ENCODE assay signal across 20 cellular contexts in the genomic region with DNA sequence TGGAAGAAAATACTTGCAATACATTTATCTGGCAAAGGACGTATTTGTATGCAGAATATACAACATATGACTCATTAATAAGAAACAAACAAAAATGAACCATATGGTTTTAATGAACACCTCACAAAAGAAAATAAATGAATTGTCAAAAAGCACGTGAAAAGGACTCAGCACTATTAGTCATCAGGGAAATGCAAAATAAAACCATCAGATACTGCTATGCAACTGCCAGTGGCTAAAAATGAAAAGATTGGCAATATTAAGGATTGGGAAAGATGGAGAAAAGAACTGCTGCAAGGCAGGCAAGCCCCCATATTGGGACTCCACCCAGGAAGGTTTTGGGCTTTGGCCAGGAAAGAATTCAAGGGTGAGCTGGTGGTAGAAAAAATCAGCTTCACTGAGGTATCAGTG.
A peak's percentile ranks its signal among the peaks of the same experiment; 100 is the strongest.
DNase-seq lines count a peak whose midpoint lies in the region; FAIRE-seq and TF ChIP-seq lines count a peak whose summit lies in the region.
"Had no signal": no experiment of that assay in that cellular context is flagged by ENCODE, and none has a peak within 500 bp of the region (broad histone marks: within the 10 kb centered on the region; RNA-seq: fewer than 3 reads in every experiment).

No MANE protein-coding gene starts in this region.

- no peak overlapping the region for H3K4me3 ChIP-seq in bronchial epithelial cell (ENCODE audit: low read depth, low read length)
- H3K4me3 ChIP-seq in fibroblast of villous mesenchyme (ENCODE audit: low read depth, low read length): no peak overlapping the region
- H3K4me3 ChIP-seq in prostate gland: no peak overlapping the region
- H3K4me3 ChIP-seq: coronary artery, heart left ventricle, lower lobe of right lung, right lobe of liver, upper lobe of left lung had no signal

- WGBS in prostate gland: 45% methylated on average over 2 of the region's 2 CpGs

- DNase-seq in AG09319 (ENCODE audit: extremely low read depth, low read depth) (peak; percentile 73), M059J (ENCODE audit: low read depth) (peak; percentile 44), bronchial epithelial cell (ENCODE audit: low read depth) (peak; percentile 46), fibroblast of villous mesenchyme (ENCODE audit: low read depth) (peak; percentile 78), NK-92 (lab: John Stamatoyannopoulos, UW; ENCODE audit: unreplicated experiment) (no peak), prostate gland (ENCODE audit: low spot score) (no peak), NCI-H1436 (lab: John Stamatoyannopoulos, UW) (no peak), activated gamma-delta T cell treated with Interleukin-2 at 50 U/mL for 16 hours (no peak)
- DNase-seq: CD8-positive, alpha-beta memory T cell; DND-41; heart left ventricle; immature natural killer cell; KG1; lower lobe of right lung; NCI-H1105 treated with DMSO at 0.1 percent for 48 hours; NCI-H748 treated with DMSO at 0.1 percent for 48 hours; right lobe of liver; T-helper 9 cell had no signal

- H3K27me3 ChIP-seq in bronchial epithelial cell (ENCODE audit: control insufficient read depth, insufficient read depth, low read length) (no peaks in the 10 kb centered on the region), prostate gland (replicated peaks; ENCODE audit: insufficient read depth) (no peaks in the 10 kb centered on the region)
- H3K27me3 ChIP-seq: heart left ventricle, right lobe of liver, upper lobe of left lung had no signal

- no peak for TF ChIP-seq POLR2A in prostate gland (IDR thresholded peaks at IDR 0.05)

- H3K36me3 ChIP-seq in bronchial epithelial cell (ENCODE audit: control insufficient read depth, insufficient read depth, low read length): no peaks in the 10 kb centered on the region
- H3K36me3 ChIP-seq in prostate gland: no peaks in the 10 kb centered on the region
- H3K36me3 ChIP-seq: heart left ventricle, lower lobe of right lung, right lobe of liver, upper lobe of left lung had no signal

- H3K27ac ChIP-seq in prostate gland: no peak overlapping the region
- H3K27ac ChIP-seq: coronary artery, heart left ventricle, lower lobe of right lung, right lobe of liver, upper lobe of left lung had no signal

- TF ChIP-seq CTCF in AG09319 (IDR thresholded peaks at IDR 0.05; ENCODE audit: low read depth, low read length) (no peak), bronchial epithelial cell (IDR thresholded peaks at IDR 0.05; ENCODE audit: insufficient read depth, low read length, severe bottlenecking) (no peak), fibroblast of villous mesenchyme (IDR thresholded peaks at IDR 0.05; ENCODE audit: insufficient read depth, low read depth, low read length) (no peak), prostate gland (IDR thresholded peaks at IDR 0.05) (no peak)

- H3K9me3 ChIP-seq in prostate gland: no peaks in the 10 kb centered on the region
- H3K9me3 ChIP-seq: lower lobe of right lung, right lobe of liver, upper lobe of left lung had no signal

- FAIRE-seq in bronchial epithelial cell (lab: Jason Lieb, UNC): no peak

- intact Hi-C loops in prostate gland (cut with DNase I): no loop called here

- H3K4me1 ChIP-seq in prostate gland (replicated peaks): no peaks in the 10 kb centered on the region
- H3K4me1 ChIP-seq: lower lobe of right lung, right lobe of liver, upper lobe of left lung had no signal

Comparison
In these comparisons a context has a peak if more than half of its experiments do, and no peak if none do; other contexts are left out.
1. DNase-seq: peak in AG09319 (single experiment), M059J (single experiment), bronchial epithelial cell (single experiment) and fibroblast of villous mesenchyme (single experiment); none in NK-92 (single experiment), prostate gland (single experiment), NCI-H1436 (single experiment) and activated gamma-delta T cell treated with Interleukin-2 at 50 U/mL for 16 hours (single experiment).